21 cellular contexts compared by ENCODE assay signal in genomic region chr2:90209806-90210205, GRCh38.
DNase-seq lines count a peak whose midpoint lies in the region; ATAC-seq, FAIRE-seq and TF ChIP-seq lines count a peak whose summit lies in the region.
"Had no signal": no experiment of that assay in that cellular context is flagged by ENCODE, and none has a peak within 500 bp of the region (broad histone marks: within the 10 kb centered on the region; RNA-seq: fewer than 3 reads in every experiment).

No MANE protein-coding gene starts in this region.

- H3K79me2 ChIP-seq in OCI-LY3 (ENCODE audit: low read length), result no peaks in the 10 kb centered on the region

- CTCF ChIA-PET in activated B cell treated with CpG ODN at 0.5 μM for 24 hours (lab: Charles Lee), result no interaction called here

- no peak overlapping the region for H3K9ac ChIP-seq in OCI-LY3 (ENCODE audit: low read length)

- intact Hi-C loops in activated B cell treated with CpG ODN at 0.5 μM for 24 hours (cut with micrococcal nuclease) (no loop called here), spleen (cut with DNase I; ENCODE audit: low total_unique reads) (no loop called here)

- 77 to 85% (median 78%) methylated on average over 4 of the region's 4 CpGs for WGBS in spleen, 5 donors

- H3K36me3 Mint-ChIP-seq in activated B cell treated with CpG ODN at 0.5 μM for 24 hours (ENCODE audit: low read depth), result no peaks in the 10 kb centered on the region

- H3K4me1 ChIP-seq in OCI-LY3 (ENCODE audit: low read length) (peaks cover 39% of the 10 kb centered on the region), spleen (no peaks in the 10 kb centered on the region)
- H3K4me1 ChIP-seq: A549, HAP-1 had no signal

- H3K9me3 ChIP-seq in OCI-LY3 (ENCODE audit: insufficient read depth, low read length) (no peaks in the 10 kb centered on the region), spleen (no peaks in the 10 kb centered on the region)
- H3K9me3 ChIP-seq: A549, HAP-1 had no signal

- ATAC-seq in activated B cell treated with CpG ODN at 0.5 μM for 24 hours (ENCODE audit: low read depth), result peak; percentile 28
- no peak for ATAC-seq in HG03354 (IDR thresholded peaks at IDR 0.05; ENCODE audit: poor library complexity, severe bottlenecking, unreplicated experiment)
- ATAC-seq in HG03378 (IDR thresholded peaks at IDR 0.05; ENCODE audit: unreplicated experiment), result no peak
- ATAC-seq: A549 had no signal

- H3K4me2 ChIP-seq in OCI-LY3 (ENCODE audit: low read length), result peak overlapping the region; percentile 47
- H3K4me2 ChIP-seq: A549 had no signal

- H3K27ac Mint-ChIP-seq in activated B cell treated with CpG ODN at 0.5 μM for 24 hours, result no peak overlapping the region
- H3K27ac Mint-ChIP-seq: HFFc6 had no signal

- no peaks in the 10 kb centered on the region for H4K20me1 ChIP-seq in OCI-LY3 (ENCODE audit: insufficient read depth, low read length)

- DNase-seq in GM12892 (ENCODE audit: insufficient read length) (no peak), activated B cell treated with CpG ODN at 0.5 μM for 24 hours (no peak), spleen (peak; percentile 76), NCI-H1105 (lab: John Stamatoyannopoulos, UW) (no peak)
- DNase-seq: AML-193, DMS53, GOT3, HFFc6, KG1, NCI-H1092 treated with DMSO at 0.1 percent for 48 hours, NCI-H1436 treated with DMSO at 0.1 percent for 48 hours, NCI-H1930, NCI-H2107, NCI-H446 treated with DMSO at 0.1 percent for 48 hours, SHP77 had no signal

- no peak overlapping the region for H3K27ac ChIP-seq in OCI-LY3 (ENCODE audit: low read length)
- H3K27ac ChIP-seq in spleen, result no peak overlapping the region
- H3K27ac ChIP-seq: A549 had no signal

- peak overlapping the region; percentile 61 for H3K4me3 Mint-ChIP-seq in activated B cell treated with CpG ODN at 0.5 μM for 24 hours
- H3K4me3 Mint-ChIP-seq: HFFc6 had no signal

- FAIRE-seq in GM12892 (lab: Jason Lieb, UNC), result peak; percentile 79
- FAIRE-seq: A549, G401.6 had no signal

- no peaks in the 10 kb centered on the region for H3K27me3 ChIP-seq in OCI-LY3 (ENCODE audit: low read depth, low read length)
- no peaks in the 10 kb centered on the region for H3K27me3 ChIP-seq in spleen (replicated peaks in 1 of 7)

- peaks cover 3% of the 10 kb centered on the region for H3K27me3 Mint-ChIP-seq in activated B cell treated with CpG ODN at 0.5 μM for 24 hours

- H2AFZ ChIP-seq in OCI-LY3 (ENCODE audit: low read depth, low read length), result no peak overlapping the region

- H3K9me3 Mint-ChIP-seq in activated B cell treated with CpG ODN at 0.5 μM for 24 hours, result no peaks in the 10 kb centered on the region

- TF ChIP-seq POLR2A in GM12892 (IDR thresholded peaks at IDR 0.05; ENCODE audit: low read depth, low read length) (peak; percentile 82), spleen (IDR thresholded peaks at IDR 0.05) (no peak)

- H3K36me3 ChIP-seq in OCI-LY3 (replicated peaks; ENCODE audit: low read depth, low read length), result no peaks in the 10 kb centered on the region
- no peaks in the 10 kb centered on the region for H3K36me3 ChIP-seq in spleen
- H3K36me3 ChIP-seq: HAP-1 had no signal

- TF ChIP-seq CTCF in OCI-LY3 (IDR thresholded peaks at IDR 0.05; ENCODE audit: low read depth, low read length) (no peak), activated B cell treated with CpG ODN at 0.5 μM for 24 hours (IDR thresholded peaks at IDR 0.05) (no peak), spleen (IDR thresholded peaks at IDR 0.05 in 8 of 11, conservative IDR thresholded peaks at IDR 0.05 in 3 of 11) (no peak)

- H3K4me3 ChIP-seq in OCI-LY3 (ENCODE audit: low read length) (peak overlapping the region; percentile 24; the same call in 1 of the 2 replicates), spleen (peak overlapping the region in 1 of 8 donors; percentile 6)
- H3K4me3 ChIP-seq: A549, HAP-1 had no signal

- H3K4me1 Mint-ChIP-seq in activated B cell treated with CpG ODN at 0.5 μM for 24 hours, result peaks cover 40% of the 10 kb centered on the region

- POLR2A ChIA-PET in activated B cell treated with CpG ODN at 0.5 μM for 24 hours (lab: Charles Lee), result no interaction called here
